In genomic region chr15:52331490-52332240, GRCh38 we compare ENCODE assay signal across 8 cellular contexts. TPM values are rescaled to one million over a fixed set of nuclear protein-coding genes. Genes with fewer than 3 reads are reported as not detected.
DNase-seq lines count a peak whose midpoint lies in the region; ATAC-seq and TF ChIP-seq lines count a peak whose summit lies in the region.

No MANE protein-coding gene starts in this region.

- peak; percentile 64 for TF ChIP-seq RAD21 in HCT116 (IDR thresholded peaks at IDR 0.05; ENCODE audit: low read depth)

- no peaks in the 10 kb centered on the region for H4K20me1 ChIP-seq in HCT116 (ENCODE audit: insufficient read depth)

- 69% methylated on average over 6 of the region's 6 CpGs for WGBS in esophagus muscularis mucosa

- H3K27me3 ChIP-seq in HCT116 (ENCODE audit: insufficient read depth, low read length) (no peaks in the 10 kb centered on the region), colonic mucosa (no peaks in the 10 kb centered on the region), esophagus muscularis mucosa (no peaks in the 10 kb centered on the region)

- RAD21 ChIA-PET in HCT116 (lab: Charles Lee; ENCODE audit: low non-redundant PET in 1 of 2, low total read pairs in 2 of 2, uncharacterized antibody in 2 of 2, unreplicated experiment in 2 of 2): interaction anchor here in 1 of 2 experiments (1.0 kb wide), 1 partner anchor 404 kb away, joined by 3 read pairs; no protein-coding TSS in a partner anchor

- H3K79me2 ChIP-seq in HCT116 (ENCODE audit: insufficient read depth, low read length): no peaks in the 10 kb centered on the region

- TF ChIP-seq CTCF in HCT116 (IDR thresholded peaks at IDR 0.05 in 2 of 3, conservative IDR thresholded peaks at IDR 0.05 in 1 of 3; ENCODE audit: borderline replicate concordance in 1 of 3, insufficient read depth in 1 of 3, low read depth in 2 of 3, low read length in 2 of 3) (peak; percentile 6 to 32 (median 32); a peak in 4 of 6 replicates), colonic mucosa (IDR thresholded peaks at IDR 0.05) (peak; percentile 27), esophagus muscularis mucosa (IDR thresholded peaks at IDR 0.05) (no peak)

- H3K4me3 ChIP-seq in HCT116 (replicated peaks in 1 of 2; ENCODE audit: low read depth in 1 of 2, low read length in 2 of 2) (no peak overlapping the region), colonic mucosa (no peak overlapping the region), esophagus muscularis mucosa (no peak overlapping the region)

- no peak overlapping the region for H3K4me2 ChIP-seq in HCT116 (ENCODE audit: low read length)

- TF ChIP-seq POLR2A in HCT116 (IDR thresholded peaks at IDR 0.05; ENCODE audit: borderline replicate concordance, extremely low read depth, insufficient read depth, insufficient read length) (no peak), esophagus muscularis mucosa (IDR thresholded peaks at IDR 0.05; ENCODE audit: low read depth) (no peak)

- no peak overlapping the region for H3K4me3 Mint-ChIP-seq in activated CD4-positive, alpha-beta T cell treated with anti-CD3 and anti-CD28 coated beads for 36 hours
- H3K4me3 Mint-ChIP-seq in natural killer cell treated with Interleukin-12 subunit alpha and Interleukin-12 subunit beta and Interleukin-15 and Interleukin-18, amount 100 ng/mL, for 72 hours: peak overlapping the region; percentile 44

- POLR2A ChIA-PET in HCT116 (lab: Charles Lee): no interaction called here
- POLR2A ChIA-PET in activated CD4-positive, alpha-beta T cell treated with anti-CD3 and anti-CD28 coated beads for 36 hours (lab: Charles Lee): interaction anchor here (0.7 kb wide), 1 partner anchor 52 kb away, joined by 7 read pairs; no protein-coding TSS in a partner anchor

- peak overlapping the region; percentile 28 for H3K27ac Mint-ChIP-seq in activated CD4-positive, alpha-beta T cell treated with anti-CD3 and anti-CD28 coated beads for 36 hours
- H3K27ac Mint-ChIP-seq in natural killer cell treated with Interleukin-12 subunit alpha and Interleukin-12 subunit beta and Interleukin-15 and Interleukin-18, amount 100 ng/mL, for 72 hours: peak overlapping the region; percentile 80 to 83

- no peaks in the 10 kb centered on the region for H3K27me3 Mint-ChIP-seq in activated CD4-positive, alpha-beta T cell treated with anti-CD3 and anti-CD28 coated beads for 36 hours
- H3K27me3 Mint-ChIP-seq in natural killer cell treated with Interleukin-12 subunit alpha and Interleukin-12 subunit beta and Interleukin-15 and Interleukin-18, amount 100 ng/mL, for 72 hours: no peaks in the 10 kb centered on the region

- no peak for TF ChIP-seq EP300 in esophagus muscularis mucosa (IDR thresholded peaks at IDR 0.05)

- peaks cover 21% of the 10 kb centered on the region for H3K36me3 Mint-ChIP-seq in activated CD4-positive, alpha-beta T cell treated with anti-CD3 and anti-CD28 coated beads for 36 hours (ENCODE audit: low read depth)
- H3K36me3 Mint-ChIP-seq in natural killer cell treated with Interleukin-12 subunit alpha and Interleukin-12 subunit beta and Interleukin-15 and Interleukin-18, amount 100 ng/mL, for 72 hours: peaks cover 21% of the 10 kb centered on the region

- no peak overlapping the region for H2AFZ ChIP-seq in HCT116 (ENCODE audit: low read depth, low read length, poor library complexity, severe bottlenecking)

- H3K4me1 Mint-ChIP-seq in activated CD4-positive, alpha-beta T cell treated with anti-CD3 and anti-CD28 coated beads for 36 hours: peaks cover 12% of the 10 kb centered on the region
- H3K4me1 Mint-ChIP-seq in natural killer cell treated with Interleukin-12 subunit alpha and Interleukin-12 subunit beta and Interleukin-15 and Interleukin-18, amount 100 ng/mL, for 72 hours (ENCODE audit: low read depth in 2 of 2): peaks cover 10 to 11% of the 10 kb centered on the region in 2 donors

- peak; percentile 69 for ATAC-seq in HCT116
- peak; percentile 99 for ATAC-seq in activated CD4-positive, alpha-beta T cell treated with anti-CD3 and anti-CD28 coated beads for 36 hours
- ATAC-seq in natural killer cell treated with Interleukin-12 subunit alpha and Interleukin-12 subunit beta and Interleukin-15 and Interleukin-18, amount 100 ng/mL, for 72 hours: peak; percentile 91 to 95

- CTCF ChIA-PET in HCT116 (lab: Charles Lee): interaction anchor here (0.9 to 2.4 kb wide), 6 partner anchors 9 to 406 kb away, joined by 3 to 7 read pairs (median 4); no protein-coding TSS in a partner anchor
- CTCF ChIA-PET in activated CD4-positive, alpha-beta T cell treated with anti-CD3 and anti-CD28 coated beads for 36 hours (lab: Charles Lee): interaction anchor here (0.7 to 4.3 kb wide), 11 partner anchors 12 to 403 kb away, joined by 3 to 25 read pairs (median 5); no protein-coding TSS in a partner anchor

- intact Hi-C loops in HCT116 (cut with micrococcal nuclease) (loop anchor here (1.0 kb wide), 1 partner anchor 404 kb away; no protein-coding TSS in a partner anchor), colonic mucosa (cut with DNase I) (no loop called here), esophagus muscularis mucosa (cut with DNase I) (loop anchor here (10.0 kb wide), 1 partner anchor 77 kb away; no protein-coding TSS in a partner anchor)
- intact Hi-C loops in activated CD4-positive, alpha-beta T cell treated with anti-CD3 and anti-CD28 coated beads for 36 hours (cut with DNase I, micrococcal nuclease): loop anchor here (1.0 to 5.0 kb wide), 7 partner anchors 74 to 404 kb away; no protein-coding TSS in a partner anchor

- no peaks in the 10 kb centered on the region for H3K9me2 ChIP-seq in HCT116 (ENCODE audit: insufficient read depth)

- H3K9ac ChIP-seq in HCT116 (ENCODE audit: low read length) (no peak overlapping the region), colonic mucosa (ENCODE audit: low read depth in 2 of 2, low read length in 2 of 2) (no peak overlapping the region)

- H3K9me3 Mint-ChIP-seq in activated CD4-positive, alpha-beta T cell treated with anti-CD3 and anti-CD28 coated beads for 36 hours (ENCODE audit: low read depth): no peaks in the 10 kb centered on the region
- H3K9me3 Mint-ChIP-seq in natural killer cell treated with Interleukin-12 subunit alpha and Interleukin-12 subunit beta and Interleukin-15 and Interleukin-18, amount 100 ng/mL, for 72 hours: no peaks in the 10 kb centered on the region

- H3K36me3 ChIP-seq in HCT116 (ENCODE audit: control insufficient read depth in 1 of 2, insufficient read depth in 2 of 2, low read length in 2 of 2) (no peaks in the 10 kb centered on the region), colonic mucosa (no peaks in the 10 kb centered on the region), esophagus muscularis mucosa (peaks cover 20 to 57% (median 31%) of the 10 kb centered on the region in 4 donors)

- no peak overlapping the region for H3K27ac ChIP-seq in HCT116 (ENCODE audit: low read depth, low read length)
- no peak overlapping the region for H3K27ac ChIP-seq in colonic mucosa
- no peak overlapping the region for H3K27ac ChIP-seq in esophagus muscularis mucosa (replicated peaks in 1 of 4)

- BruUV-seq in HCT116 (replicated peaks; lab: Mats Ljungman, UMichigan): no TSS peak

- H3K9me3 ChIP-seq in HCT116 (ENCODE audit: control insufficient read depth in 1 of 2, insufficient read depth in 1 of 2, low read depth in 1 of 2, low read length in 2 of 2) (no peaks in the 10 kb centered on the region), colonic mucosa (no peaks in the 10 kb centered on the region), esophagus muscularis mucosa (no peaks in the 10 kb centered on the region)

- DNase-seq in NCI-H2196 (lab: John Stamatoyannopoulos, UW; ENCODE audit: unreplicated experiment) (peak; percentile 3), NCI-H2196 treated with DMSO at 0.1 percent for 48 hours (lab: John Stamatoyannopoulos, UW; ENCODE audit: unreplicated experiment) (no peak), HCT116 (ENCODE audit: low read depth, low spot score) (peak; percentile 10), M059J (ENCODE audit: low read depth) (peak; percentile 87), colonic mucosa (no peak), esophagus muscularis mucosa (ENCODE audit: extremely low spot score) (no peak)
- DNase-seq in activated CD4-positive, alpha-beta T cell treated with anti-CD3 and anti-CD28 coated beads for 36 hours: peak; percentile 66
- no peak for DNase-seq in natural killer cell treated with Interleukin-12 subunit alpha and Interleukin-12 subunit beta and Interleukin-15 and Interleukin-18, amount 100 ng/mL, for 72 hours (ENCODE audit: low spot score)

- H3K4me1 ChIP-seq in HCT116 (ENCODE audit: control insufficient read depth in 1 of 2, insufficient read depth in 2 of 2, low read length in 2 of 2) (peaks cover 0 to 4% of the 10 kb centered on the region in 2 experiments; a peak in 1 of 4 replicates), colonic mucosa (no peaks in the 10 kb centered on the region), esophagus muscularis mucosa (no peaks in the 10 kb centered on the region)

TF ChIP-seq in HCT116, 20 proteins besides CTCF, POLR2A, EP300 and RAD21 (continues in another document):
- TF ChIP-seq POLR2AphosphoS5 (IDR thresholded peaks at IDR 0.05; ENCODE audit: low read depth, low read length) (no peak), FOSL1 (IDR thresholded peaks at IDR 0.05; ENCODE audit: low read depth) (no peak), JUND (IDR thresholded peaks at IDR 0.05) (no peak), SRF (IDR thresholded peaks at IDR 0.05; ENCODE audit: low read depth) (no peak), CBX3 (IDR thresholded peaks at IDR 0.05; ENCODE audit: low read depth) (no peak), SIN3A (IDR thresholded peaks at IDR 0.05; ENCODE audit: low read depth) (no peak), ZNF274 (IDR thresholded peaks at IDR 0.05; ENCODE audit: low read depth, low read length) (no peak)

RNA-seq across cellular contexts. Expression of gene MYO5C, which starts 36.1 kb away (rescaled TPM):
- total RNA-seq in HCT116 (2021; ENCODE audit: unreplicated experiment): 34.0 TPM
- 12.2 and 13.5 TPM in 2 replicates for polyA plus RNA-seq in HCT116 (2012)
- total RNA-seq in M059J (2014; rRNA removed; shearing (Covaris generic)): 2.5 and 6.4 TPM in 2 replicates
- total RNA-seq in activated CD4-positive, alpha-beta T cell treated with anti-CD3 and anti-CD28 coated beads for 36 hours: under 1 TPM; 0.42 to 0.69 TPM
- total RNA-seq in colonic mucosa: 100 to 1,000 TPM in 1 of 2 donors, 10 to 100 TPM in 1; 71.4 to 102 TPM
- under 1 TPM; 0.42 to 0.45 TPM for total RNA-seq in natural killer cell treated with Interleukin-12 subunit alpha and Interleukin-12 subunit beta and Interleukin-15 and Interleukin-18, amount 100 ng/mL, for 72 hours
- 10 to 100 TPM in 2 of 4 donors, 1 to 10 TPM in 2; 3.7 to 12.4 (median 7.6) TPM for total RNA-seq in esophagus muscularis mucosa

Comparison
In these comparisons a context has a peak if more than half of its experiments do, and no peak if none do; other contexts are left out.
1. DNase-seq: peak in NCI-H2196 (single experiment), HCT116 (single experiment), M059J (single experiment) and activated CD4-positive, alpha-beta T cell treated with anti-CD3 and anti-CD28 coated beads for 36 hours (single experiment); none in NCI-H2196 treated with DMSO at 0.1 percent for 48 hours (single experiment), colonic mucosa (single experiment), natural killer cell treated with Interleukin-12 subunit alpha and Interleukin-12 subunit beta and Interleukin-15 and Interleukin-18, amount 100 ng/mL, for 72 hours (single experiment) and esophagus muscularis mucosa (single experiment).
2. CTCF ChIP-seq: peak in HCT116 (3 of 3) and colonic mucosa (single experiment); none in esophagus muscularis mucosa (0 of 3).
3. Peak in every context shown above with its lines, with median percentiles within 50 percentile points of each other: ATAC-seq.